In genomic region chr3:127549826-127550487, GRCh38 we compare ENCODE assay signal across 29 cellular contexts. TPM values are rescaled to one million over a fixed set of nuclear protein-coding genes. Genes with fewer than 3 reads are reported as not detected.
DNase-seq lines count a peak whose midpoint lies in the region; TF ChIP-seq lines count a peak whose summit lies in the region.
"Had no signal": no experiment of that assay in that cellular context is flagged by ENCODE, and none has a peak within 500 bp of the region (broad histone marks: within the 10 kb centered on the region; RNA-seq: fewer than 3 reads in every experiment).

No MANE protein-coding gene starts in this region.

- peak overlapping the region in 2 of 5 experiments; percentile 43 to 49 for H3K4me3 Mint-ChIP-seq in brain
- H3K4me3 Mint-ChIP-seq: activated CD8-positive, alpha-beta T cell treated with anti-CD3 and anti-CD28 coated beads for 36 hours; HFFc6 had no signal

- no peak overlapping the region for H3K4me3 ChIP-seq in LNCaP clone FGC (ENCODE audit: low read depth, low read length)
- H3K4me3 ChIP-seq in vagina = no peak overlapping the region
- H3K4me3 ChIP-seq: gastroesophageal sphincter, hepatocyte, MG63, skin epidermis, suprapubic skin had no signal

- no peaks in the 10 kb centered on the region for H3K9me3 ChIP-seq in vagina
- H3K9me3 ChIP-seq: BE2C, gastroesophageal sphincter, MG63, suprapubic skin had no signal

- H3K27ac ChIP-seq in 22Rv1 = no peak overlapping the region
- H3K27ac ChIP-seq in vagina = no peak overlapping the region
- H3K27ac ChIP-seq: gastroesophageal sphincter, hepatocyte, parathyroid adenoma, skin epidermis, suprapubic skin had no signal

- peaks cover 3% of the 10 kb centered on the region for H3K27me3 Mint-ChIP-seq in brain

- intact Hi-C loops in vagina (cut with DNase I) = loop anchor here (5.0 to 10.0 kb wide), 2 partner anchors 352 to 565 kb away; partner anchors contain the start of gene PLXNA1

- TF ChIP-seq POLR2A in vagina (IDR thresholded peaks at IDR 0.05) = no peak

- no peaks in the 10 kb centered on the region for H3K36me3 ChIP-seq in vagina
- H3K36me3 ChIP-seq: BE2C, gastroesophageal sphincter, MG63, suprapubic skin had no signal

- DNase-seq in LNCaP clone FGC (ENCODE audit: low read depth) (peak; percentile 66), myocyte (ENCODE audit: low read depth) (peak; percentile 28), NCI-H226 (no peak), vagina (ENCODE audit: extremely low spot score in 2 of 2) (no peak), SHP77 treated with DMSO at 0.1 percent for 48 hours (lab: John Stamatoyannopoulos, UW) (no peak)
- no peak for DNase-seq in stimulated activated CD4-positive, alpha-beta T cell treated with anti-CD3 and anti-CD28 coated beads, Interleukin-2, amount 100 ng/mL, for 24 hours
- DNase-seq: activated CD4-positive, alpha-beta T cell treated with anti-CD3 and anti-CD28 coated beads for 1 hour; activated CD8-positive, alpha-beta T cell treated with anti-CD3 and anti-CD28 coated beads for 36 hours; activated naive CD4-positive, alpha-beta T cell treated with anti-CD3 and anti-CD28 coated beads, Interleukin-2, amount 50 U/mL, for 16 hours; amniotic stem cell; BE2C; CD8-positive, alpha-beta memory T cell; DMS 273 treated with DMSO at 0.1 percent for 48 hours; EL; HFFc6; left colon; mammary epithelial cell; MG63; NCI-H2029 treated with DMSO at 0.1 percent for 48 hours; NCI-H446 treated with DMSO at 0.1 percent for 48 hours; stimulated activated naive CD4-positive, alpha-beta T cell had no signal

- H3K27me3 ChIP-seq in vagina = no peaks in the 10 kb centered on the region
- H3K27me3 ChIP-seq: BE2C, gastroesophageal sphincter, hepatocyte, MG63, suprapubic skin had no signal

- H3K4me1 ChIP-seq in vagina = peaks cover 14% of the 10 kb centered on the region

- peaks cover 78% of the 10 kb centered on the region for H3K4me1 Mint-ChIP-seq in brain

- TF ChIP-seq CTCF in 22Rv1 (IDR thresholded peaks at IDR 0.05) (0 out of 2 replicates have a peak, but pooled peaks have one; percentile 17), LNCaP clone FGC (IDR thresholded peaks at IDR 0.05; ENCODE audit: control insufficient read depth, extremely low read depth, insufficient read depth) (peak; percentile 47), brain (conservative IDR thresholded peaks at IDR 0.05) (no peak), vagina (IDR thresholded peaks at IDR 0.05) (no peak)

- peaks cover 0 to 4% (median 0%) of the 10 kb centered on the region in 5 experiments for H3K9me3 Mint-ChIP-seq in brain
- H3K9me3 Mint-ChIP-seq: activated CD8-positive, alpha-beta T cell treated with anti-CD3 and anti-CD28 coated beads for 36 hours; CD8-positive, alpha-beta memory T cell; HFFc6; neural crest cell had no signal

- no peaks in the 10 kb centered on the region for H3K36me3 Mint-ChIP-seq in brain
- H3K36me3 Mint-ChIP-seq: CD8-positive, alpha-beta memory T cell had no signal

- peak overlapping the region in 3 of 5 experiments; percentile 2 to 87 (median 76) for H3K27ac Mint-ChIP-seq in brain
- H3K27ac Mint-ChIP-seq: activated CD8-positive, alpha-beta T cell treated with anti-CD3 and anti-CD28 coated beads for 36 hours; CD8-positive, alpha-beta memory T cell; HFFc6 had no signal

RNA-seq across cellular contexts. Expression of gene TPRA1, which starts 40.6 kb away (rescaled TPM):
- polyA plus RNA-seq in brain (ENCODE audit: insufficient read depth, low read depth, low replicate concordance) = 19.0 TPM
- total RNA-seq in myocyte = 41.6 and 49.1 TPM in 2 replicates
- polyA plus RNA-seq in myocyte (2012) = 41.6 TPM
- 54.0 TPM for total RNA-seq in vagina

RNA-seq across cellular contexts. Expression of gene MCM2, which starts 48.3 kb away (rescaled TPM):
- polyA plus RNA-seq in brain (ENCODE audit: insufficient read depth, low read depth, low replicate concordance) = 114 TPM
- total RNA-seq in myocyte = 14.8 and 14.9 TPM in 2 replicates
- polyA plus RNA-seq in myocyte (2012) = 8.8 TPM
- 19.4 TPM for total RNA-seq in vagina

Comparison
In these comparisons a context has a peak if more than half of its experiments do, and no peak if none do; other contexts are left out.
1. CTCF ChIP-seq: peak in 22Rv1 (single experiment) and LNCaP clone FGC (single experiment); none in brain (0 of 2) and vagina (0 of 3).
2. DNase-seq: peak in LNCaP clone FGC (single experiment) and myocyte (single experiment); none in stimulated activated CD4-positive, alpha-beta T cell treated with anti-CD3 and anti-CD28 coated beads, Interleukin-2, amount 100 ng/mL, for 24 hours (0 of 2), NCI-H226 (single experiment), vagina (0 of 2) and SHP77 treated with DMSO at 0.1 percent for 48 hours (single experiment).